In the genomic region with DNA sequence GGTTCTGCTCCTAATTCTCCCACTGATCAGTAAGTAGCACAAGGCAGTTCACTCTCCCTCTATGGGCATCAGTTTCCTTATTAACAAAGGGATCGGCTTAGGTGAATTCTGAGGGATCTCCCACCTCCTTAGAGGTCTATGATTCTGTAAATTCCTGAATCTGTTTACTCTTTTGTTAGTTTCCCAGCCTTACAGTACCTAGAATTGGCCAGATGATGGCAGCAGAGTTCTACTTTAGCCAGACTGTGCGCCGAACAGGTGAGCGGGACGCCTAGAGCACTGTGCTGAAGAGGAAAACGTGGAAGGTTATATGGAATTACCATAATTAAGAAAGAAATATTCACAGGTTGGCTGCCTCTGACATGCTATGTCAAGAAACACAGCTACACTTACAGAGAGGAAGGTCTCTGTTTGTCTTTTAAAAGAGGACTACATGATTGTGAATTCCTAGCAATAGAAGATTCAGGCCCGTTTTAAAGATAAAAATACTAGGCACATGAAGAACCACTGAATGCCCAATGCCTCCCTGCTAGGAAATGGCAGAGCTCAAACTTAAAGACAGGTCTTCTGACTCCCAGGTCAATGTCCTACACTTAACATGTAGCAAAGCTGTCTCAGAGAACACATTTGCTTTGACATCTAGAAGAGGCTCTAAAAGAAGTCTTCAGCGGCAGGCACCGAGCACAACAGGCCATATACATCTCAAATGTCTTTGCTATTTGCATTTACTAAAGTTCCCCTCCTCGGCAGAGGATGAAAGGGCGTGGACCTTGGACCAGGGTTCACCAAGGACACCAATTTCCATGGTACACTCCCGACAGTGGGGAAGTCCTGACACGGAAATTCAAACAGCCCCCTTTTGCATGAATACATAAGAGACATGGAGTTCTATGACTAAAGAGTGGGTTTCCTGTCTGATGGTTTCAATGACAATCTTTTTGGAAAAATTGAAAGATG, we compare ENCODE assay signal across 8 cellular contexts.
A peak's percentile ranks its signal among the peaks of the same experiment; 100 is the strongest.
DNase-seq lines count a peak whose midpoint lies in the region; ATAC-seq and TF ChIP-seq lines count a peak whose summit lies in the region.

No MANE protein-coding gene starts in this region.

- TF ChIP-seq CTCF in breast epithelium (IDR thresholded peaks at IDR 0.05) (peak; percentile 47 to 82 (median 82)), kidney epithelial cell (IDR thresholded peaks at IDR 0.05; ENCODE audit: insufficient read depth, low read length, poor library complexity, severe bottlenecking) (peak; percentile 93)

- CTCF ChIA-PET in T-cell (lab: Charles Lee) = interaction anchor here (0.9 to 1.0 kb wide), 2 partner anchors 350 to 556 kb away, joined by 3 to 4 read pairs; no protein-coding TSS in a partner anchor

- no peaks in the 10 kb centered on the region for H3K4me1 ChIP-seq in breast epithelium

- ATAC-seq in GM18499 (IDR thresholded peaks at IDR 0.05; ENCODE audit: insufficient read depth, unreplicated experiment) = peak; percentile 72
- peak; percentile 92 for ATAC-seq in HG02798 (IDR thresholded peaks at IDR 0.05; ENCODE audit: poor library complexity, unreplicated experiment)
- ATAC-seq in T-cell (replicated peaks in 1 of 4) = peak; percentile 48 to 76 (median 62)

- DNase-seq in ACHN (peak; percentile 47), NCI-H128 (lab: John Stamatoyannopoulos, UW; ENCODE audit: unreplicated experiment) (peak; percentile 57), T-cell (peak in 26 of 34 experiments; percentile 2 to 38 (median 18)), breast epithelium (ENCODE audit: low spot score in 2 of 2) (no peak), kidney epithelial cell (ENCODE audit: low read depth) (peak; percentile 16)
- peak; percentile 29 for DNase-seq in stimulated activated CD4-positive, alpha-beta T cell treated with anti-CD3 and anti-CD28 coated beads, Interleukin-4, amount 100 ng/mL, for 1 hour

- POLR2A ChIA-PET in T-cell (lab: Charles Lee) = no interaction called here

- H3K9me3 Mint-ChIP-seq in T-cell = no peaks in the 10 kb centered on the region

- H3K27me3 ChIP-seq in breast epithelium (no peaks in the 10 kb centered on the region), kidney epithelial cell (ENCODE audit: control insufficient read depth, insufficient read depth, low read length) (peaks cover 2% of the 10 kb centered on the region)

- intact Hi-C loops in breast epithelium (cut with DNase I; ENCODE audit: low total_unique reads) = no loop called here

- H3K4me3 ChIP-seq in breast epithelium (no peak overlapping the region), kidney epithelial cell (ENCODE audit: low read depth, low read length) (no peak overlapping the region)

- H3K36me3 ChIP-seq in breast epithelium = no peaks in the 10 kb centered on the region
- no peaks in the 10 kb centered on the region for H3K36me3 ChIP-seq in kidney epithelial cell (ENCODE audit: control insufficient read depth, insufficient read depth, low read length)

- H3K4me1 Mint-ChIP-seq in T-cell = peaks cover 0 to 2% (median 0%) of the 10 kb centered on the region in 3 donors

- H3K36me3 Mint-ChIP-seq in T-cell = no peaks in the 10 kb centered on the region

- H3K4me3 Mint-ChIP-seq in T-cell = no peak overlapping the region

- no peak for TF ChIP-seq POLR2A in breast epithelium (IDR thresholded peaks at IDR 0.05)

- no peak overlapping the region for H3K27ac Mint-ChIP-seq in T-cell

- in situ Hi-C loops in ACHN (cut with HindIII; ENCODE audit: low pct_ligation_motif_present, low pct_unique_long_range_greater_than_20kb, low sequenced_read_pairs) = no loop called here

- H3K27ac ChIP-seq in breast epithelium = no peak overlapping the region

- no peaks in the 10 kb centered on the region for H3K9me3 ChIP-seq in breast epithelium

- peaks cover 14 to 20% of the 10 kb centered on the region in 2 donors for H3K27me3 Mint-ChIP-seq in T-cell

Comparison
In these comparisons a context has a peak if more than half of its experiments do, and no peak if none do; other contexts are left out.
1. DNase-seq: peak in ACHN (single experiment), NCI-H128 (single experiment), T-cell (26 of 34), kidney epithelial cell (single experiment) and stimulated activated CD4-positive, alpha-beta T cell treated with anti-CD3 and anti-CD28 coated beads, Interleukin-4, amount 100 ng/mL, for 1 hour (single experiment); none in breast epithelium (0 of 2).
2. Peak in every context shown above with its lines, with median percentiles within 50 percentile points of each other: ATAC-seq.